Comparison of ENCODE assay signal across 1 cellular context in the genomic region with DNA sequence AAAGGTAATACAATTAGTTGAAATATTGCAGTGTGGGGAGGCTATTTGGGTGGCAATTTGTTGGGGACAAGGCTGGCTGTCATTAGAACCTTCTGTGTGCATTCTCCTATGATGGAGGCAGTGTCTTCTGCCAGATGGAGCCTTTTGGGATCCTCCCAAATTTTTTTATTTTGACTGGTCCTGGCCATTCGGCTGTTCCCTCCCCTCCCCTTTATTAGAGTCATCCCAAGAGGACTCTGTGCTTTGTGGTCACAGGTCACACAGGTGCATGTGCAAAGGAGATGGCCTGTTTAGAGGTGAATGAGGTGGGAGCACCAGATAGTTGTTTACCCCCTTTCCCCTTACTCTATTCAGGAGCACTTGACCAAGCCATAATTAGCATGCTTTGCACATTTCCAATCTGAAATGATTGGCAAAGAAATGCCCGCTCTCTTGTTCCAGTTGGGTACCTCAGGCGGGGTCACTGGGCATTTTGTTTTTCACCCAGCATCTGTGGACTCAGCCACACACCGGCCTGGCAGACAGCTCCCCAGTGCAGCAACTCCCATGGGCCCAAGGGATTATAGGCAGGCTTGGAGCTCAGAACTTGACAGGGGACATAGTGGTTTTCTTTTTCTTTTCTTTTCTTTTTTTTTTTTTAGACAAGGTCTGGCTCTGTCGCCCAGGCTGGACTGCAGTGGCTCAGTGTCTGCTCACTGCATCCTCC.
TF ChIP-seq lines count a peak whose summit lies in the region.

No MANE protein-coding gene starts in this region.

TF ChIP-seq in liver, 16 proteins besides CTCF, POLR2A, EP300 and RAD21:
- no peak for TF ChIP-seq TAF1 (conservative IDR thresholded peaks at IDR 0.05)
- TF ChIP-seq, protein P1, sequence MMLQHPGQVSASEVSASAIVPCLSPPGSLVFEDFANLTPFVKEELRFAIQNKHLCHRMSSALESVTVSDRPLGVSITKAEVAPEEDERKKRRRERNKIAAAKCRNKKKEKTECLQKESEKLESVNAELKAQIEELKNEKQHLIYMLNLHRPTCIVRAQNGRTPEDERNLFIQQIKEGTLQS (IDR thresholded peaks at IDR 0.05), result no peak
- no peak for TF ChIP-seq HNF4G (IDR thresholded peaks at IDR 0.05)
- TF ChIP-seq SP1 (IDR thresholded peaks at IDR 0.05), result no peak
- TF ChIP-seq EGR1 (IDR thresholded peaks at IDR 0.05; ENCODE audit: low read depth in 2 of 2), result no peak
- TF ChIP-seq, protein P2, sequence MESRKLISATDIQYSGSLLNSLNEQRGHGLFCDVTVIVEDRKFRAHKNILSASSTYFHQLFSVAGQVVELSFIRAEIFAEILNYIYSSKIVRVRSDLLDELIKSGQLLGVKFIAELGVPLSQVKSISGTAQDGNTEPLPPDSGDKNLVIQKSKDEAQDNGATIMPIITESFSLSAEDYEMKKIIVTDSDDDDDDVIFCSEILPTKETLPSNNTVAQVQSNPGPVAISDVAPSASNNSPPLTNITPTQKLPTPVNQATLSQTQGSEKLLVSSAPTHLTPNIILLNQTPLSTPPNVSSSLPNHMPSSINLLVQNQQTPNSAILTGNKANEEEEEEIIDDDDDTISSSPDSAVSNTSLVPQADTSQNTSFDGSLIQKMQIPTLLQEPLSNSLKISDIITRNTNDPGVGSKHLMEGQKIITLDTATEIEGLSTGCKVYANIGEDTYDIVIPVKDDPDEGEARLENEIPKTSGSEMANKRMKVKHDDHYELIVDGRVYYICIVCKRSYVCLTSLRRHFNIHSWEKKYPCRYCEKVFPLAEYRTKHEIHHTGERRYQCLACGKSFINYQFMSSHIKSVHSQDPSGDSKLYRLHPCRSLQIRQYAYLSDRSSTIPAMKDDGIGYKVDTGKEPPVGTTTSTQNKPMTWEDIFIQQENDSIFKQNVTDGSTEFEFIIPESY (IDR thresholded peaks at IDR 0.05), result no peak
- peak; percentile 60 to 79 for TF ChIP-seq HNF4A (conservative IDR thresholded peaks at IDR 0.05)
- no peak for TF ChIP-seq GABPA (IDR thresholded peaks at IDR 0.05 in 1 of 2, conservative IDR thresholded peaks at IDR 0.05 in 1 of 2)
- peak in 1 of 2 donors; percentile 30 for TF ChIP-seq RXRA (IDR thresholded peaks at IDR 0.05)
- TF ChIP-seq FOXA2 (IDR thresholded peaks at IDR 0.05), result no peak
